7 cellular contexts compared by ENCODE assay signal in genomic region chr10:104563051-104563450, GRCh38.
"Had no signal": no experiment of that assay in that cellular context is flagged by ENCODE, and none has a peak within 500 bp of the region (broad histone marks: within the 10 kb centered on the region; RNA-seq: fewer than 3 reads in every experiment).

No MANE protein-coding gene starts in this region.

- FAIRE-seq: HepG2, HTR-8/SVneo, K562 had no signal

- H3K27me3 Mint-ChIP-seq: IgD-negative memory B cell had no signal

- H3K4me3 Mint-ChIP-seq: IgD-negative memory B cell had no signal

- DNase-seq: IMR-90, KBM-7 had no signal

- H3K27ac ChIP-seq: HL-60 had no signal

- H3K36me3 Mint-ChIP-seq: IgD-negative memory B cell had no signal

- H3K27ac Mint-ChIP-seq: IgD-negative memory B cell had no signal

- H3K4me3 ChIP-seq: K562 had no signal

- H3K4me1 Mint-ChIP-seq: IgD-negative memory B cell had no signal

- ATAC-seq: HepG2, K562 had no signal
